ENCODE assay signal across 15 cellular contexts in the genomic region with DNA sequence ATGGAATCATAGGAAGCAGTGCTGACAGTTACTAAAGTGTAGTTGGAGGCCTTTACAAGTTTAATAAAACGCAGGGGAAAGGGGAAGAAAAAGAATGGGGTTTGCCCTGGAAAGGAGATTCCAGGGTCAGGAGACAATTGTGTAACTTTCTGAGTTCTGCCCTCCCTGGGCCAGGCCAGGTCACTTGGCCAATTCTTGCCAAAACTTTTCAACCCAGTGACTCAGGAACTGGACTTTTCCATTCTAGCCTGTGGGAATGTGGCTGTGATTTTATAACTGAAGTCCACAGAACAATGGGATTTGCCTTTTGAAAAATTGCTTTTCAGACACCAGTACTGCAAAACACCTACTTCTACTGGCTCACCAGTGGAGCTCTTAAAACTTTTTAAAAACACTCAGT.
A peak's percentile ranks its signal among the peaks of the same experiment; 100 is the strongest.
DNase-seq lines count a peak whose midpoint lies in the region; ATAC-seq and TF ChIP-seq lines count a peak whose summit lies in the region.
"Had no signal": no experiment of that assay in that cellular context is flagged by ENCODE, and none has a peak within 500 bp of the region (broad histone marks: within the 10 kb centered on the region; RNA-seq: fewer than 3 reads in every experiment).

No MANE protein-coding gene starts in this region.

- intact Hi-C loops in right cardiac atrium (cut with DNase I) (no loop called here), sigmoid colon (cut with DNase I) (no loop called here), prostate gland (cut with DNase I) (no loop called here)

- H3K27ac ChIP-seq in right cardiac atrium (ENCODE audit: low read length): no peak overlapping the region
- H3K27ac ChIP-seq in sigmoid colon: peak overlapping the region in 3 of 4 donors; percentile 3 to 52 (median 44)
- H3K27ac ChIP-seq in prostate gland: no peak overlapping the region
- H3K27ac ChIP-seq: BLaER1 had no signal

- no peak for TF ChIP-seq CTCF in sigmoid colon (IDR thresholded peaks at IDR 0.05)
- TF ChIP-seq CTCF in prostate gland (IDR thresholded peaks at IDR 0.05): no peak

- TF ChIP-seq POLR2A in sigmoid colon (IDR thresholded peaks at IDR 0.05) (no peak), prostate gland (IDR thresholded peaks at IDR 0.05) (no peak)

- H3K27me3 ChIP-seq in right cardiac atrium (ENCODE audit: control insufficient read depth, insufficient read depth) (no peaks in the 10 kb centered on the region), sigmoid colon (no peaks in the 10 kb centered on the region), prostate gland (replicated peaks; ENCODE audit: insufficient read depth) (no peaks in the 10 kb centered on the region)
- H3K27me3 ChIP-seq: BLaER1 had no signal

- no peaks in the 10 kb centered on the region for H3K36me3 ChIP-seq in sigmoid colon
- H3K36me3 ChIP-seq in prostate gland: no peaks in the 10 kb centered on the region
- H3K36me3 ChIP-seq: BLaER1 had no signal

- H3K4me3 ChIP-seq in right cardiac atrium (ENCODE audit: low read length) (no peak overlapping the region), sigmoid colon (no peak overlapping the region), prostate gland (no peak overlapping the region)
- H3K4me3 ChIP-seq: BLaER1 had no signal

- WGBS in right cardiac atrium: 30% methylated on average over 1 of the region's 1 CpG
- 72 to 74% methylated on average over 1 of the region's 1 CpG for WGBS in sigmoid colon, 2 donors
- WGBS in prostate gland: 40% methylated on average over 1 of the region's 1 CpG

- no peaks in the 10 kb centered on the region for H3K4me1 ChIP-seq in right cardiac atrium (ENCODE audit: control insufficient read depth, insufficient read depth, low read length)
- peaks cover 0 to 19% (median 15%) of the 10 kb centered on the region in 4 donors for H3K4me1 ChIP-seq in sigmoid colon
- H3K4me1 ChIP-seq in prostate gland (replicated peaks): peaks cover 2% of the 10 kb centered on the region

- H3K9me3 ChIP-seq in right cardiac atrium (ENCODE audit: control insufficient read depth, low read length): no peaks in the 10 kb centered on the region
- no peaks in the 10 kb centered on the region for H3K9me3 ChIP-seq in sigmoid colon
- H3K9me3 ChIP-seq in prostate gland: no peaks in the 10 kb centered on the region
- H3K9me3 ChIP-seq: BLaER1 had no signal

- DNase-seq in GM03348 (ENCODE audit: low spot score) (peak; percentile 15), dermis blood vessel endothelial cell (peak; percentile 62), right cardiac atrium (peak; percentile 62 to 64 (median 62)), sigmoid colon (no peak), NOMO-1 (lab: John Stamatoyannopoulos, UW; ENCODE audit: unreplicated experiment in 2 of 2) (no peak), iPS-NIHi11 (ENCODE audit: low spot score) (no peak), prostate gland (ENCODE audit: low spot score) (no peak), GDM1 (lab: John Stamatoyannopoulos, UW) (no peak)
- DNase-seq: activated CD8-positive, alpha-beta memory T cell treated with anti-CD3 and anti-CD28 coated beads, Interleukin-2, amount 50 U/mL, for 48 hours; amniotic stem cell; DND-41; head of caudate nucleus; NCI-H2029 treated with DMSO at 0.1 percent for 48 hours; occipital lobe had no signal

- no peak for TF ChIP-seq EP300 in sigmoid colon (IDR thresholded peaks at IDR 0.05)

- ATAC-seq in right cardiac atrium: peak; percentile 88 to 90

Comparison
In these comparisons a context has a peak if more than half of its experiments do, and no peak if none do; other contexts are left out.
1. DNase-seq: peak in GM03348 (single experiment), dermis blood vessel endothelial cell (single experiment) and right cardiac atrium (3 of 3); none in sigmoid colon (single experiment), NOMO-1 (0 of 2), iPS-NIHi11 (single experiment), prostate gland (single experiment) and GDM1 (single experiment).
2. H3K27ac ChIP-seq: peak in sigmoid colon (3 of 4); none in right cardiac atrium (single experiment) and prostate gland (0 of 2).